ENCODE assay signal across 1 cellular context in genomic region chr17:76529643-76530488, GRCh38.
TF ChIP-seq lines count a peak whose summit lies in the region.

No MANE protein-coding gene starts in this region.

TF ChIP-seq in HepG2, 621 proteins besides CTCF, POLR2A, EP300 and RAD21 (continued from another document):
- TF ChIP-seq SMARCE1 (IDR thresholded peaks at IDR 0.05; ENCODE audit: borderline replicate concordance) (no peak), ONECUT2 (CRISPR knock-in tag; IDR thresholded peaks at IDR 0.05) (no peak), ZNF138 (CRISPR knock-in tag; IDR thresholded peaks at IDR 0.05; ENCODE audit: low read depth) (peak; percentile 83), MTF1 (CRISPR knock-in tag; IDR thresholded peaks at IDR 0.05) (no peak), ZNF589 (CRISPR knock-in tag; conservative IDR thresholded peaks at IDR 0.05) (no peak; the same call in 1 of the 2 replicates), POLR2AphosphoS5 (IDR thresholded peaks at IDR 0.05; ENCODE audit: low read depth, low read length) (no peak), HBP1 (CRISPR knock-in tag; IDR thresholded peaks at IDR 0.05; ENCODE audit: low read depth) (no peak), KDM3A (CRISPR knock-in tag; IDR thresholded peaks at IDR 0.05; ENCODE audit: low read depth) (no peak)
- TF ChIP-seq, protein P1, sequence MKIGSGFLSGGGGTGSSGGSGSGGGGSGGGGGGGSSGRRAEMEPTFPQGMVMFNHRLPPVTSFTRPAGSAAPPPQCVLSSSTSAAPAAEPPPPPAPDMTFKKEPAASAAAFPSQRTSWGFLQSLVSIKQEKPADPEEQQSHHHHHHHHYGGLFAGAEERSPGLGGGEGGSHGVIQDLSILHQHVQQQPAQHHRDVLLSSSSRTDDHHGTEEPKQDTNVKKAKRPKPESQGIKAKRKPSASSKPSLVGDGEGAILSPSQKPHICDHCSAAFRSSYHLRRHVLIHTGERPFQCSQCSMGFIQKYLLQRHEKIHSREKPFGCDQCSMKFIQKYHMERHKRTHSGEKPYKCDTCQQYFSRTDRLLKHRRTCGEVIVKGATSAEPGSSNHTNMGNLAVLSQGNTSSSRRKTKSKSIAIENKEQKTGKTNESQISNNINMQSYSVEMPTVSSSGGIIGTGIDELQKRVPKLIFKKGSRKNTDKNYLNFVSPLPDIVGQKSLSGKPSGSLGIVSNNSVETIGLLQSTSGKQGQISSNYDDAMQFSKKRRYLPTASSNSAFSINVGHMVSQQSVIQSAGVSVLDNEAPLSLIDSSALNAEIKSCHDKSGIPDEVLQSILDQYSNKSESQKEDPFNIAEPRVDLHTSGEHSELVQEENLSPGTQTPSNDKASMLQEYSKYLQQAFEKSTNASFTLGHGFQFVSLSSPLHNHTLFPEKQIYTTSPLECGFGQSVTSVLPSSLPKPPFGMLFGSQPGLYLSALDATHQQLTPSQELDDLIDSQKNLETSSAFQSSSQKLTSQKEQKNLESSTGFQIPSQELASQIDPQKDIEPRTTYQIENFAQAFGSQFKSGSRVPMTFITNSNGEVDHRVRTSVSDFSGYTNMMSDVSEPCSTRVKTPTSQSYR (CRISPR knock-in tag; IDR thresholded peaks at IDR 0.05; ENCODE audit: borderline replicate concordance): peak; percentile 95
- TF ChIP-seq, protein P2, sequence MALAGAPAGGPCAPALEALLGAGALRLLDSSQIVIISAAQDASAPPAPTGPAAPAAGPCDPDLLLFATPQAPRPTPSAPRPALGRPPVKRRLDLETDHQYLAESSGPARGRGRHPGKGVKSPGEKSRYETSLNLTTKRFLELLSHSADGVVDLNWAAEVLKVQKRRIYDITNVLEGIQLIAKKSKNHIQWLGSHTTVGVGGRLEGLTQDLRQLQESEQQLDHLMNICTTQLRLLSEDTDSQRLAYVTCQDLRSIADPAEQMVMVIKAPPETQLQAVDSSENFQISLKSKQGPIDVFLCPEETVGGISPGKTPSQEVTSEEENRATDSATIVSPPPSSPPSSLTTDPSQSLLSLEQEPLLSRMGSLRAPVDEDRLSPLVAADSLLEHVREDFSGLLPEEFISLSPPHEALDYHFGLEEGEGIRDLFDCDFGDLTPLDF (CRISPR knock-in tag; IDR thresholded peaks at IDR 0.05): no peak
- TF ChIP-seq, protein P3, sequence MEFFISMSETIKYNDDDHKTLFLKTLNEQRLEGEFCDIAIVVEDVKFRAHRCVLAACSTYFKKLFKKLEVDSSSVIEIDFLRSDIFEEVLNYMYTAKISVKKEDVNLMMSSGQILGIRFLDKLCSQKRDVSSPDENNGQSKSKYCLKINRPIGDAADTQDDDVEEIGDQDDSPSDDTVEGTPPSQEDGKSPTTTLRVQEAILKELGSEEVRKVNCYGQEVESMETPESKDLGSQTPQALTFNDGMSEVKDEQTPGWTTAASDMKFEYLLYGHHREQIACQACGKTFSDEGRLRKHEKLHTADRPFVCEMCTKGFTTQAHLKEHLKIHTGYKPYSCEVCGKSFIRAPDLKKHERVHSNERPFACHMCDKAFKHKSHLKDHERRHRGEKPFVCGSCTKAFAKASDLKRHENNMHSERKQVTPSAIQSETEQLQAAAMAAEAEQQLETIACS (CRISPR knock-in tag; IDR thresholded peaks at IDR 0.05): no peak
